Comparison of ENCODE assay signal across 1 cellular context in the genomic region with DNA sequence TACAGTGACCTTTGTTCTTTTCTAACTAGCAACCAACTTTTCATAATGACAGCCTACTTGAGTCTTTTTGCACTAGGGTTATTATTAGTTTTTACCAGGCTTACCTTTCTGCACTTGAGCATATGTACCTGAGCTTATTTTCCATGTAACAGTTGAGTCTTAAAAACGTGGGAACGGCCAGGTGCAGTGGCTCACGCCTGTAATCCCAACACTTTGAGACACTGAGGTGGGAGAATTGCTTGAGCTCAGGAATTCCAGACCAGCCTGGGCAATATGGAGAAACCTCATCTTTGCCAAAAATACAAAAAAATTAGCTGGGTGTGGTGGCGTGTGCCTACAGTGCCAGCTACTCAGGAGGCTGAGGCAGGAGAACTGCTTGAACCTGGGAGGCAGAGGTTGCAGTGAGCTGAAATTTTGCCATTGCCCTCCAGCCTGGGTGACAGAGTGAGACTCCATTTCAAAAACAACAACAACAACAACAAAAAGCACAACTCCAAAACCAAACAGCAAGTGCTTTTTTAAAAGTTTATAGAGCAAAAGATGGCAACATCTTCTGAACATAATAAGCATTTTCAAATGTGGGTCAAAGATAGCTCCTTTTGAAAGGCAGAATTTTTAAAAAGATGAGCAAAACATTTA.
TF ChIP-seq lines count a peak whose summit lies in the region.

No MANE protein-coding gene starts in this region.

TF ChIP-seq in IMR-90, 13 proteins besides CTCF, POLR2A, EP300 and RAD21 (continued from another document):
- TF ChIP-seq, protein P1, sequence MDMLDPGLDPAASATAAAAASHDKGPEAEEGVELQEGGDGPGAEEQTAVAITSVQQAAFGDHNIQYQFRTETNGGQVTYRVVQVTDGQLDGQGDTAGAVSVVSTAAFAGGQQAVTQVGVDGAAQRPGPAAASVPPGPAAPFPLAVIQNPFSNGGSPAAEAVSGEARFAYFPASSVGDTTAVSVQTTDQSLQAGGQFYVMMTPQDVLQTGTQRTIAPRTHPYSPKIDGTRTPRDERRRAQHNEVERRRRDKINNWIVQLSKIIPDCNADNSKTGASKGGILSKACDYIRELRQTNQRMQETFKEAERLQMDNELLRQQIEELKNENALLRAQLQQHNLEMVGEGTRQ (IDR thresholded peaks at IDR 0.05; ENCODE audit: low read depth, low read length): no peak
- TF ChIP-seq RCOR1 (IDR thresholded peaks at IDR 0.05; ENCODE audit: insufficient replicate concordance, low read length) (no peak), RFX5 (IDR thresholded peaks at IDR 0.05; ENCODE audit: low read depth, low read length) (no peak), MXI1 (IDR thresholded peaks at IDR 0.05; ENCODE audit: borderline replicate concordance, low read depth, low read length) (no peak), CHD1 (IDR thresholded peaks at IDR 0.05; ENCODE audit: low read depth, low read length) (no peak)
